8 cellular contexts compared by ENCODE assay signal in genomic region chr3:46087871-46088270, GRCh38.
DNase-seq lines count a peak whose midpoint lies in the region; ATAC-seq and TF ChIP-seq lines count a peak whose summit lies in the region.

No MANE protein-coding gene starts in this region.

- H4K20me1 ChIP-seq in OCI-LY7 (ENCODE audit: insufficient read depth, low read length) = no peaks in the 10 kb centered on the region

- no peak overlapping the region for H3K27ac ChIP-seq in OCI-LY7 (ENCODE audit: low read depth, low read length, poor library complexity, severe bottlenecking)

- H3K9me3 ChIP-seq in OCI-LY7 (ENCODE audit: low read length) = no peaks in the 10 kb centered on the region

- H3K4me1 ChIP-seq in OCI-LY7 (ENCODE audit: insufficient read depth, low read length, poor library complexity, severe bottlenecking) = peaks cover 20% of the 10 kb centered on the region

- H3K79me2 ChIP-seq in OCI-LY7 (ENCODE audit: insufficient read depth, low read depth, low read length) = no peaks in the 10 kb centered on the region

- intact Hi-C loops in Right ventricle myocardium superior (cut with DNase I) = loop anchor here (10.0 kb wide), 1 partner anchor 323 kb away; no protein-coding TSS in a partner anchor
- intact Hi-C loops in cardiac septum (cut with DNase I) = loop anchor here (10.0 kb wide), 1 partner anchor 337 kb away; no protein-coding TSS in a partner anchor
- intact Hi-C loops in OCI-LY7 (cut with micrococcal nuclease; ENCODE audit: unreplicated experiment) = loop anchor here (1.0 to 2.0 kb wide), 2 partner anchors 120 to 291 kb away; partner anchors contain the start of gene CCR1

- H3K4me3 ChIP-seq in OCI-LY7 (ENCODE audit: low read depth, low read length, poor library complexity, severe bottlenecking) (no peak overlapping the region), fibroblast of the aortic adventitia (ENCODE audit: low read depth, low read length) (no peak overlapping the region)

- peak; percentile 45 for ATAC-seq in Right ventricle myocardium superior (ENCODE audit: poor library complexity)
- ATAC-seq in HG03521 (IDR thresholded peaks at IDR 0.05; ENCODE audit: unreplicated experiment) = no peak
- ATAC-seq in GM18868 (IDR thresholded peaks at IDR 0.05; ENCODE audit: unreplicated experiment) = no peak

- H3K36me3 ChIP-seq in OCI-LY7 (ENCODE audit: insufficient read depth, low read length) = no peaks in the 10 kb centered on the region

- no peak overlapping the region for H3K4me2 ChIP-seq in OCI-LY7 (ENCODE audit: low read length)

- no peaks in the 10 kb centered on the region for H3K9me2 ChIP-seq in OCI-LY7 (ENCODE audit: insufficient read depth, low read length)

- no peak overlapping the region for H2AFZ ChIP-seq in OCI-LY7 (ENCODE audit: low read length)

- TF ChIP-seq CTCF in OCI-LY7 (conservative IDR thresholded peaks at IDR 0.05; ENCODE audit: low read length) (peak; percentile 60), fibroblast of the aortic adventitia (IDR thresholded peaks at IDR 0.05; ENCODE audit: insufficient read depth, low read length) (peak; percentile 29)

- no TSS peak for BruUV-seq in OCI-LY7 (replicated peaks; lab: Mats Ljungman, UMichigan)

- POLR2A ChIA-PET in OCI-LY7 (lab: Charles Lee) = interaction anchor here (1.5 kb wide), 1 partner anchor 114 kb away, joined by 4 read pairs; no protein-coding TSS in a partner anchor

- DNase-seq in Right ventricle myocardium superior = no peak
- no peak for DNase-seq in cardiac septum (ENCODE audit: low spot score)
- DNase-seq in OCI-LY7 (ENCODE audit: low spot score) = peak; percentile 23
- peak; percentile 62 for DNase-seq in fibroblast of the aortic adventitia (ENCODE audit: low read depth)
- DNase-seq in mesenteric fat pad (ENCODE audit: low spot score) = no peak
- DNase-seq in activated CD4-positive, CD25-positive, alpha-beta regulatory T cell treated with anti-CD3 and anti-CD28 coated beads, Interleukin-2, amount 50 U/mL, for 72 hours = no peak

- CTCF ChIA-PET in OCI-LY7 (lab: Charles Lee; ENCODE audit: unreplicated experiment) = interaction anchor here (1.2 kb wide), 1 partner anchor 127 kb away, joined by 3 read pairs; no protein-coding TSS in a partner anchor

Comparison
In these comparisons a context has a peak if more than half of its experiments do, and no peak if none do; other contexts are left out.
1. DNase-seq: peak in OCI-LY7 (single experiment) and fibroblast of the aortic adventitia (single experiment); none in Right ventricle myocardium superior (single experiment), cardiac septum (single experiment), mesenteric fat pad (single experiment) and activated CD4-positive, CD25-positive, alpha-beta regulatory T cell treated with anti-CD3 and anti-CD28 coated beads, Interleukin-2, amount 50 U/mL, for 72 hours (single experiment).